10 cellular contexts compared by ENCODE assay signal in the genomic region with DNA sequence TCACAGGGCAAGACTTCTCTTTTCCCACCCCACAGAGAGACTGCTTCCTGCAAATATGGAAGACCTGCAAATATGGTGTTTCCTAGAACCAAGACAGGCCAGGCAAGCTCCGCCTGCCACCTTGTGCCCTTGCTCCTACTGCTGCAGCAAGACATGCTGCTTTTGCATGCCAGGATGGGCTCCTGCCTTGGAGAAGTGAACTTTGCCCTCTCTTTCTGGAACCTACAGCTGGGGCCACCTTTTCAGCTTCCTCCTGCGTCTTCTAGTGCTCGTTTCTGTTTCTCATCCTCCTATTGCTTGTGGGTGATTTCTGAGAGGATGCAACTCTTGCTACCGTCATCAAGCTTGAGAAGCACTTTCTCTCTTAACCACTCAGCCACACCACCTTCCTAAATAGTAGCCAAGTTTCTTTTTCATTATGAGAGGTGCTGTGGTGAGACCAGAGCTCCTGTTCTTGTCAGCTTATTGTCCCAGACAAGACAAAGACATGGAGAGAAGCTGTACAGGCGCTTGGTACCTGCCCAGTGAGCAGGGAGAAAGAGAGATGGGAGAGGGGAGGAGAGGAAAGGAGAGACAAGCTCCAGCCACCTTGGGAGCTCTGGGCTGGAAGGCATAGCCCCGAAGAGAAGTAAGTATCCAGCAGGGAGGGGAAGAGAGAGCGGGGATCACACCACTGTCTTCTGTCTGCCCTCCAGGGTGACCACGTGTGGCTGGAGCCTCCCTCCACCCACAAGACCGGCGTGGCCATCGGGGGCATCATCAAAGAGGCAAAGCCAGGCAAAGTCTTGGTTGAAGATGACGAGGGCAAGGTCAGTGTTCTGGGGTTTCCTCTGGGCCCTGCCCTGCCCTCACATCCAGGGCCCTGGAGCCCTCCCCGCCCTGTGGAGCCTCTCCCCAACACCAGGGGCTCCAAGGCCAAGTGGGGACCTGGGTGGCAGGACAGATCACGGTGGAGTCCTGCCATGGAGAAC. TPM values are rescaled to one million over a fixed set of nuclear protein-coding genes. Genes with fewer than 3 reads are reported as not detected.
DNase-seq lines count a peak whose midpoint lies in the region; ATAC-seq, FAIRE-seq and TF ChIP-seq lines count a peak whose summit lies in the region.
"Had no signal": no experiment of that assay in that cellular context is flagged by ENCODE, and none has a peak within 500 bp of the region (broad histone marks: within the 10 kb centered on the region; RNA-seq: fewer than 3 reads in every experiment).

No MANE protein-coding gene starts in this region.

- H3K27me3 Mint-ChIP-seq in activated T-cell treated with anti-CD3 and anti-CD28 coated beads, Interleukin-2, amount 50 U/mL, for 72 hours (ENCODE audit: low read depth), result peaks cover 7% of the 10 kb centered on the region
- peaks cover 18% of the 10 kb centered on the region for H3K27me3 Mint-ChIP-seq in activated T-cell treated with anti-CD3 and anti-CD28 coated beads, Interleukin-2, amount 50 U/mL, for 24 hours

- peaks cover 0 to 2% of the 10 kb centered on the region in 2 donors for H3K36me3 Mint-ChIP-seq in activated T-cell treated with anti-CD3 and anti-CD28 coated beads, Interleukin-2, amount 50 U/mL, for 72 hours (ENCODE audit: insufficient read depth in 2 of 2)
- no peaks in the 10 kb centered on the region for H3K36me3 Mint-ChIP-seq in activated T-cell treated with anti-CD3 and anti-CD28 coated beads, Interleukin-2, amount 50 U/mL, for 24 hours (ENCODE audit: low read depth)

- H3K27me3 ChIP-seq in small intestine (ENCODE audit: control insufficient read depth in 2 of 2, insufficient read depth in 2 of 2, low read length in 2 of 2), result no peaks in the 10 kb centered on the region
- no peaks in the 10 kb centered on the region for H3K27me3 ChIP-seq in heart right ventricle

- WGBS in small intestine, 3 donors, result 57 to 73% (median 68%) methylated on average over 13 to 14 of the region's 14 CpGs
- 82 to 84% methylated on average over 14 of the region's 14 CpGs for WGBS in heart right ventricle, 2 donors

- intact Hi-C loops in heart right ventricle (cut with DNase I), result no loop called here

- no peak for TF ChIP-seq CTCF in heart right ventricle (IDR thresholded peaks at IDR 0.05)

- no peaks in the 10 kb centered on the region for H3K9me3 ChIP-seq in small intestine (ENCODE audit: control insufficient read depth, low read depth)
- peaks cover 0 to 5% (median 0%) of the 10 kb centered on the region in 11 donors for H3K9me3 ChIP-seq in heart right ventricle

- FAIRE-seq in small intestine (lab: Jason Lieb, UNC), result no peak

- H3K27ac Mint-ChIP-seq in activated T-cell treated with anti-CD3 and anti-CD28 coated beads, Interleukin-2, amount 50 U/mL, for 72 hours, result no peak overlapping the region
- no peak overlapping the region for H3K27ac Mint-ChIP-seq in activated T-cell treated with anti-CD3 and anti-CD28 coated beads, Interleukin-2, amount 50 U/mL, for 24 hours

- peak overlapping the region; percentile 63 to 77 for H3K4me3 Mint-ChIP-seq in activated T-cell treated with anti-CD3 and anti-CD28 coated beads, Interleukin-2, amount 50 U/mL, for 72 hours
- H3K4me3 Mint-ChIP-seq in activated T-cell treated with anti-CD3 and anti-CD28 coated beads, Interleukin-2, amount 50 U/mL, for 24 hours, result no peak overlapping the region

- H3K4me1 ChIP-seq in small intestine (ENCODE audit: control insufficient read depth in 2 of 2, insufficient read depth in 1 of 2, low read depth in 1 of 2, low read length in 1 of 2) (peaks cover 0 to 4% of the 10 kb centered on the region in 2 donors), heart right ventricle (peaks cover 0 to 14% (median 6%) of the 10 kb centered on the region in 9 donors)

- H3K27ac ChIP-seq in small intestine (ENCODE audit: low read depth in 1 of 2, low read length in 1 of 2) (no peak overlapping the region), heart right ventricle (peak overlapping the region in 1 of 10 donors; percentile 33)
- H3K27ac ChIP-seq: C4-2B had no signal

- H3K4me3 ChIP-seq in small intestine (ENCODE audit: low read depth in 1 of 2, low read length in 2 of 2), result no peak overlapping the region
- H3K4me3 ChIP-seq in heart right ventricle, result no peak overlapping the region

- peaks cover 18% of the 10 kb centered on the region for H3K4me1 Mint-ChIP-seq in activated T-cell treated with anti-CD3 and anti-CD28 coated beads, Interleukin-2, amount 50 U/mL, for 72 hours (ENCODE audit: low read depth)
- peaks cover 15% of the 10 kb centered on the region for H3K4me1 Mint-ChIP-seq in activated T-cell treated with anti-CD3 and anti-CD28 coated beads, Interleukin-2, amount 50 U/mL, for 24 hours (ENCODE audit: low read depth)

- H3K36me3 ChIP-seq in small intestine (ENCODE audit: control insufficient read depth in 2 of 2, insufficient read depth in 2 of 2, low read length in 2 of 2) (peaks cover 9 to 20% of the 10 kb centered on the region in 2 donors), heart right ventricle (no peaks in the 10 kb centered on the region)

- peak; percentile 35 to 62 for DNase-seq in activated T-cell treated with anti-CD3 and anti-CD28 coated beads, Interleukin-2, amount 50 U/mL, for 72 hours
- no peak for DNase-seq in activated T-cell treated with anti-CD3 and anti-CD28 coated beads, Interleukin-2, amount 50 U/mL, for 24 hours
- DNase-seq in NOMO-1 treated with DMSO at 0.1 percent for 48 hours (lab: John Stamatoyannopoulos, UW; ENCODE audit: unreplicated experiment) (peak; percentile 70), small intestine (peak; percentile 82), heart right ventricle (no peak), NCI-H2227 (lab: John Stamatoyannopoulos, UW; ENCODE audit: unreplicated experiment) (no peak)
- no peak for DNase-seq in NK-92 treated with Interleukin-12 subunit alpha and Interleukin-12 subunit beta, amount 100 ng/mL, for 24 hours (lab: John Stamatoyannopoulos, UW)
- DNase-seq: NCI-H1105 had no signal

- peak; percentile 97 to 98 for ATAC-seq in activated T-cell treated with anti-CD3 and anti-CD28 coated beads, Interleukin-2, amount 50 U/mL, for 72 hours (replicated peaks in 1 of 2)
- peak; percentile 96 for ATAC-seq in HG02678 (IDR thresholded peaks at IDR 0.05; ENCODE audit: unreplicated experiment)
- no peak for ATAC-seq in heart right ventricle

- H3K9me3 Mint-ChIP-seq in activated T-cell treated with anti-CD3 and anti-CD28 coated beads, Interleukin-2, amount 50 U/mL, for 72 hours, result peaks cover 0 to 3% of the 10 kb centered on the region in 2 donors
- H3K9me3 Mint-ChIP-seq in activated T-cell treated with anti-CD3 and anti-CD28 coated beads, Interleukin-2, amount 50 U/mL, for 24 hours, result no peaks in the 10 kb centered on the region

RNA-seq across cellular contexts. Expression of gene MYO7B, which starts 28.3 kb away (rescaled TPM):
- total RNA-seq in activated T-cell treated with anti-CD3 and anti-CD28 coated beads, Interleukin-2, amount 50 U/mL, for 72 hours, result under 1 TPM; 0.50 to 0.79 TPM
- polyA plus RNA-seq in small intestine (100 to 1,000 TPM in 2 of 3 donors, 10 to 100 TPM in 1; 85.6 to 617 (median 598) TPM), heart right ventricle (1 to 10 TPM; 1.4 to 2.3 TPM)
- total RNA-seq in heart right ventricle, result 1 to 10 TPM in 3 of 10 donors, under 1 TPM in 7; 0.42 to 1.4 (median 0.77) TPM

RNA-seq across cellular contexts. Expression of gene IWS1, which starts 37.5 kb away (rescaled TPM):
- 10 to 100 TPM; 39.0 to 43.6 TPM for total RNA-seq in activated T-cell treated with anti-CD3 and anti-CD28 coated beads, Interleukin-2, amount 50 U/mL, for 72 hours
- polyA plus RNA-seq in small intestine (10 to 100 TPM; 23.3 to 53.0 (median 43.8) TPM), heart right ventricle (10 to 100 TPM; 37.4 to 51.6 TPM)
- 10 to 100 TPM; 37.6 to 64.8 (median 46.4) TPM for total RNA-seq in heart right ventricle

Comparison
In these comparisons a context has a peak if more than half of its experiments do, and no peak if none do; other contexts are left out.
1. DNase-seq: peak in activated T-cell treated with anti-CD3 and anti-CD28 coated beads, Interleukin-2, amount 50 U/mL, for 72 hours (2 of 2), NOMO-1 treated with DMSO at 0.1 percent for 48 hours (single experiment) and small intestine (single experiment); none in activated T-cell treated with anti-CD3 and anti-CD28 coated beads, Interleukin-2, amount 50 U/mL, for 24 hours (single experiment), NK-92 treated with Interleukin-12 subunit alpha and Interleukin-12 subunit beta, amount 100 ng/mL, for 24 hours (single experiment), heart right ventricle (0 of 2) and NCI-H2227 (single experiment).
2. ATAC-seq: peak in activated T-cell treated with anti-CD3 and anti-CD28 coated beads, Interleukin-2, amount 50 U/mL, for 72 hours (2 of 2) and HG02678 (single experiment); none in heart right ventricle (0 of 8).